In genomic region chr1:26772687-26773086, GRCh38 we compare ENCODE assay signal across 11 cellular contexts. TPM values are rescaled to one million over a fixed set of nuclear protein-coding genes. Genes with fewer than 3 reads are reported as not detected.
DNase-seq lines count a peak whose midpoint lies in the region; ATAC-seq and TF ChIP-seq lines count a peak whose summit lies in the region.
"Had no signal": no experiment of that assay in that cellular context is flagged by ENCODE, and none has a peak within 500 bp of the region (broad histone marks: within the 10 kb centered on the region; RNA-seq: fewer than 3 reads in every experiment).

No MANE protein-coding gene starts in this region.

- H3K27ac ChIP-seq in Panc1 (ENCODE audit: low read length): no peak overlapping the region; the same call in 1 of the 2 replicates
- no peak overlapping the region for H3K27ac ChIP-seq in endodermal cell (ENCODE audit: low read depth, low read length)

- intact Hi-C loops in Panc1 (cut with micrococcal nuclease; ENCODE audit: unreplicated experiment): no loop called here

- no peaks in the 10 kb centered on the region for H3K9me3 Mint-ChIP-seq in endodermal cell
- H3K9me3 Mint-ChIP-seq in natural killer cell treated with Interleukin-12 subunit alpha and Interleukin-12 subunit beta and Interleukin-15 and Interleukin-18, amount 100 ng/mL, for 72 hours: no peaks in the 10 kb centered on the region
- no peaks in the 10 kb centered on the region for H3K9me3 Mint-ChIP-seq in mesothelial cell of epicardium

- CTCF ChIA-PET in Panc1 (lab: Charles Lee): no interaction called here

- H3K4me1 Mint-ChIP-seq in endodermal cell: no peaks in the 10 kb centered on the region
- H3K4me1 Mint-ChIP-seq in natural killer cell treated with Interleukin-12 subunit alpha and Interleukin-12 subunit beta and Interleukin-15 and Interleukin-18, amount 100 ng/mL, for 72 hours (ENCODE audit: low read depth in 2 of 2): peaks cover 25 to 34% of the 10 kb centered on the region in 2 donors
- peaks cover 34% of the 10 kb centered on the region for H3K4me1 Mint-ChIP-seq in mesothelial cell of epicardium

- WGBS in endodermal cell (ENCODE audit: insufficient coverage in 1 of 2, insufficient read length in 1 of 2), 2 experiments: 92 to 98% methylated on average over 3 to 4 of the region's 4 CpGs

- POLR2A ChIA-PET in Panc1 (lab: Charles Lee): no interaction called here

- H3K36me3 ChIP-seq in Panc1 (ENCODE audit: control insufficient read depth, insufficient read depth, low read length) (peaks cover 43% of the 10 kb centered on the region), endodermal cell (ENCODE audit: control insufficient read depth, insufficient read depth, low read length) (peaks cover 97% of the 10 kb centered on the region)

- TF ChIP-seq CTCF in AG10803 (conservative IDR thresholded peaks at IDR 0.05; ENCODE audit: low read length) (no peak), Panc1 (IDR thresholded peaks at IDR 0.05) (no peak), endodermal cell (conservative IDR thresholded peaks at IDR 0.05) (no peak), mesothelial cell of epicardium (IDR thresholded peaks at IDR 0.05; ENCODE audit: unreplicated experiment) (no peak)

- DNase-seq in AG10803 (ENCODE audit: low read depth): peak; percentile 99
- peak; percentile 61 for DNase-seq in Panc1 (ENCODE audit: low read depth, low spot score)
- DNase-seq in endodermal cell: no peak
- DNase-seq in natural killer cell treated with Interleukin-12 subunit alpha and Interleukin-12 subunit beta and Interleukin-15 and Interleukin-18, amount 100 ng/mL, for 72 hours (ENCODE audit: low spot score): no peak
- no peak for DNase-seq in NAMALWA (ENCODE audit: low spot score)
- DNase-seq in left lobe of liver (ENCODE audit: low spot score): no peak
- DNase-seq in NCI-H1694 (lab: John Stamatoyannopoulos, UW): no peak
- no peak for DNase-seq in mesothelial cell of epicardium (ENCODE audit: low spot score in 2 of 2, unreplicated experiment in 2 of 2)
- DNase-seq: DMS153, NCI-H1092, SHP77 had no signal

- H3K4me3 ChIP-seq in AG10803 (ENCODE audit: low read length): no peak overlapping the region
- no peak overlapping the region for H3K4me3 ChIP-seq in Panc1 (ENCODE audit: low read depth in 2 of 2, low read length in 2 of 2)
- H3K4me3 ChIP-seq in endodermal cell (ENCODE audit: low read length): no peak overlapping the region

- H3K27me3 Mint-ChIP-seq in endodermal cell (ENCODE audit: insufficient read depth) (no peaks in the 10 kb centered on the region), mesothelial cell of epicardium (ENCODE audit: low read depth) (no peaks in the 10 kb centered on the region)
- H3K27me3 Mint-ChIP-seq in natural killer cell treated with Interleukin-12 subunit alpha and Interleukin-12 subunit beta and Interleukin-15 and Interleukin-18, amount 100 ng/mL, for 72 hours: no peaks in the 10 kb centered on the region

- BruUV-seq in Panc1 (replicated peaks; lab: Mats Ljungman, UMichigan): no TSS peak

- no peaks in the 10 kb centered on the region for H3K9me3 ChIP-seq in Panc1 (ENCODE audit: control insufficient read depth, insufficient read depth, low read depth, low read length)
- no peaks in the 10 kb centered on the region for H3K9me3 ChIP-seq in endodermal cell (ENCODE audit: control insufficient read depth, low read length)

- H3K36me3 Mint-ChIP-seq in endodermal cell (ENCODE audit: low read depth): peaks cover 95% of the 10 kb centered on the region
- H3K36me3 Mint-ChIP-seq in natural killer cell treated with Interleukin-12 subunit alpha and Interleukin-12 subunit beta and Interleukin-15 and Interleukin-18, amount 100 ng/mL, for 72 hours: peaks cover 39% of the 10 kb centered on the region
- peaks cover 76% of the 10 kb centered on the region for H3K36me3 Mint-ChIP-seq in mesothelial cell of epicardium

- peaks cover 16% of the 10 kb centered on the region for H3K4me1 ChIP-seq in Panc1 (ENCODE audit: control insufficient read depth, insufficient read depth, low read length)
- H3K4me1 ChIP-seq in endodermal cell (ENCODE audit: control insufficient read depth, insufficient read depth, low read length): no peaks in the 10 kb centered on the region

- no peak overlapping the region for H3K9ac ChIP-seq in endodermal cell (ENCODE audit: extremely low read depth, low read length, poor library complexity, severe bottlenecking)

- H3K27me3 ChIP-seq in Panc1 (ENCODE audit: control insufficient read depth, insufficient read depth, low read length) (no peaks in the 10 kb centered on the region), endodermal cell (ENCODE audit: control insufficient read depth, insufficient read depth, low read length, poor library complexity, severe bottlenecking) (no peaks in the 10 kb centered on the region)

- peak; percentile 40; the same call in 1 of the 2 replicates for ATAC-seq in Panc1
- no peak for ATAC-seq in natural killer cell treated with Interleukin-12 subunit alpha and Interleukin-12 subunit beta and Interleukin-15 and Interleukin-18, amount 100 ng/mL, for 72 hours
- no peak for ATAC-seq in left lobe of liver

- peak overlapping the region; percentile 8 for H3K27ac Mint-ChIP-seq in endodermal cell
- H3K27ac Mint-ChIP-seq in natural killer cell treated with Interleukin-12 subunit alpha and Interleukin-12 subunit beta and Interleukin-15 and Interleukin-18, amount 100 ng/mL, for 72 hours: peak overlapping the region; percentile 72 to 74
- H3K27ac Mint-ChIP-seq in mesothelial cell of epicardium: no peak overlapping the region

- in situ Hi-C loops in Panc1 (cut with HindIII; ENCODE audit: low pct_unique_long_range_greater_than_20kb, low sequenced_read_pairs): no loop called here

- H3K4me3 Mint-ChIP-seq in endodermal cell (no peak overlapping the region), mesothelial cell of epicardium (no peak overlapping the region)
- no peak overlapping the region for H3K4me3 Mint-ChIP-seq in natural killer cell treated with Interleukin-12 subunit alpha and Interleukin-12 subunit beta and Interleukin-15 and Interleukin-18, amount 100 ng/mL, for 72 hours

RNA-seq across cellular contexts. Expression of gene PIGV, which starts 15.1 kb away (rescaled TPM):
- 20.1 TPM for total RNA-seq in Panc1 (2021; ENCODE audit: unreplicated experiment)
- polyA plus RNA-seq in Panc1 (2012; ENCODE audit: insufficient read length): 20.2 TPM
- 10 to 100 TPM; 12.7 to 14.6 TPM for total RNA-seq in endodermal cell
- polyA plus RNA-seq in endodermal cell (2013, experiment 1 of 2): 13.3 TPM
- polyA plus RNA-seq in endodermal cell (2013, experiment 2 of 2): 12.6 TPM
- total RNA-seq in natural killer cell treated with Interleukin-12 subunit alpha and Interleukin-12 subunit beta and Interleukin-15 and Interleukin-18, amount 100 ng/mL, for 72 hours: 10 to 100 TPM; 44.3 to 60.2 TPM
- 30.8 TPM for total RNA-seq in left lobe of liver
- 10.7 to 14.0 TPM (median 13.1 TPM) in 3 replicates for total RNA-seq in mesothelial cell of epicardium

RNA-seq across cellular contexts. Expression of gene ZDHHC18, which starts 53.8 kb away (rescaled TPM):
- total RNA-seq in Panc1 (2021; ENCODE audit: unreplicated experiment): 45.4 TPM
- polyA plus RNA-seq in Panc1 (2012; ENCODE audit: insufficient read length): 66.3 TPM
- total RNA-seq in endodermal cell: 10 to 100 TPM; 39.7 to 42.4 TPM
- polyA plus RNA-seq in endodermal cell (2013, experiment 1 of 2): 37.1 TPM
- polyA plus RNA-seq in endodermal cell (2013, experiment 2 of 2): 34.3 TPM
- 100 to 1,000 TPM in 1 of 2 donors, 10 to 100 TPM in 1; 87.2 to 106 TPM for total RNA-seq in natural killer cell treated with Interleukin-12 subunit alpha and Interleukin-12 subunit beta and Interleukin-15 and Interleukin-18, amount 100 ng/mL, for 72 hours
- 10.3 TPM for total RNA-seq in left lobe of liver
- 25.8 to 28.8 TPM (median 28.4 TPM) in 3 replicates for total RNA-seq in mesothelial cell of epicardium

Comparison
In these comparisons a context has a peak if more than half of its experiments do, and no peak if none do; other contexts are left out.
1. DNase-seq: peak in AG10803 (single experiment) and Panc1 (single experiment); none in endodermal cell (single experiment), natural killer cell treated with Interleukin-12 subunit alpha and Interleukin-12 subunit beta and Interleukin-15 and Interleukin-18, amount 100 ng/mL, for 72 hours (single experiment), NAMALWA (single experiment), left lobe of liver (single experiment), NCI-H1694 (single experiment) and mesothelial cell of epicardium (0 of 2).